ENCODE assay signal across 16 cellular contexts in the genomic region with DNA sequence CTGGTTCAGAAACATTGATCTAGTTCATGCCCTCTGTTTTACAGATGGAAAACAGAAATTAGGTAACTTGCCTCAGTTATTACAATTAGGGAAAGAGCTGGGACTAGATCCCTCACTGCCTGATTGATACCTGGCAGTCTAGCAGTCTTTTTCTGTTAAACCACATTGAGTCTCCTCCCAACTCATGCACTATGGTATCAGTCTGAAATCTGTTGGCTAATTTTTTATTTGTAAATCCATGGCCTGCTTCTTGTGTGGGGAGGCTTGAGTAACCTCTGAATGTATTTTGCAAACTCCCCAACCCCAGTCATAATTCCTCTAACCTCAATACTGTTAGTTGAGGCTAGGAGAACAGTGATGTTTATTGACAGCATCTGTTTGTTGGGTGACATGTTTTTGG. TPM values are rescaled to one million over a fixed set of nuclear protein-coding genes. Genes with fewer than 3 reads are reported as not detected.
DNase-seq lines count a peak whose midpoint lies in the region; ATAC-seq and TF ChIP-seq lines count a peak whose summit lies in the region.
"Had no signal": no experiment of that assay in that cellular context is flagged by ENCODE, and none has a peak within 500 bp of the region (broad histone marks: within the 10 kb centered on the region; RNA-seq: fewer than 3 reads in every experiment).

No MANE protein-coding gene starts in this region.

- H3K4me3 ChIP-seq in CD8-positive, alpha-beta T cell (ENCODE audit: low read depth, low read length), result no peak overlapping the region
- no peak overlapping the region for H3K4me3 ChIP-seq in right lobe of liver
- H3K4me3 ChIP-seq: HAP-1 had no signal

- H3K4me3 Mint-ChIP-seq in activated CD4-positive, alpha-beta T cell treated with anti-CD3 and anti-CD28 coated beads for 36 hours, result no peak overlapping the region
- H3K4me3 Mint-ChIP-seq in CD8-positive, alpha-beta T cell, result no peak overlapping the region
- H3K4me3 Mint-ChIP-seq in activated naive CD8-positive, alpha-beta T cell treated with anti-CD3 and anti-CD28 coated beads for 36 hours, result no peak overlapping the region
- H3K4me3 Mint-ChIP-seq: IgD-negative memory B cell had no signal

- CTCF ChIA-PET in activated CD4-positive, alpha-beta T cell treated with anti-CD3 and anti-CD28 coated beads for 36 hours (lab: Charles Lee), result interaction anchor here (1.3 to 2.4 kb wide), 2 partner anchors 10 to 23 kb away, joined by 6 to 8 read pairs; no protein-coding TSS in a partner anchor
- CTCF ChIA-PET in CD8-positive, alpha-beta T cell (lab: Charles Lee), result interaction anchor here (0.8 kb wide), 1 partner anchor 18 kb away, joined by 3 read pairs; no protein-coding TSS in a partner anchor

- DNase-seq in activated CD4-positive, alpha-beta T cell treated with anti-CD3 and anti-CD28 coated beads for 36 hours, result no peak
- DNase-seq in activated CD4-positive, alpha-beta T cell treated with anti-CD3 and anti-CD28 coated beads, Interleukin-2, amount 50 U/mL, for 48 hours, result no peak
- DNase-seq in CD8-positive, alpha-beta T cell, result no peak
- DNase-seq in activated naive CD8-positive, alpha-beta T cell treated with anti-CD3 and anti-CD28 coated beads for 36 hours, result no peak
- DNase-seq in right lobe of liver (no peak), dedifferentiated amniotic fluid mesenchymal stem cell (ENCODE audit: extremely low spot score) (no peak), T1000 (lab: John Stamatoyannopoulos, UW) (no peak), AG20443 (ENCODE audit: low spot score) (no peak)
- DNase-seq: 8988T, C1 segment of cervical spinal cord, Caco-2, NCI-H1436, NCI-H2029 treated with DMSO at 0.1 percent for 48 hours, NCI-H510A treated with DMSO at 0.1 percent for 48 hours had no signal

- no peaks in the 10 kb centered on the region for H3K27me3 ChIP-seq in CD8-positive, alpha-beta T cell (ENCODE audit: insufficient read depth, low read length)
- H3K27me3 ChIP-seq in right lobe of liver, result no peaks in the 10 kb centered on the region

- no peaks in the 10 kb centered on the region for H3K9me3 Mint-ChIP-seq in activated CD4-positive, alpha-beta T cell treated with anti-CD3 and anti-CD28 coated beads for 36 hours (ENCODE audit: low read depth)
- no peaks in the 10 kb centered on the region for H3K9me3 Mint-ChIP-seq in CD8-positive, alpha-beta T cell
- H3K9me3 Mint-ChIP-seq in activated naive CD8-positive, alpha-beta T cell treated with anti-CD3 and anti-CD28 coated beads for 36 hours, result no peaks in the 10 kb centered on the region
- H3K9me3 Mint-ChIP-seq: IgD-negative memory B cell had no signal

- no peak for TF ChIP-seq CTCF in CD8-positive, alpha-beta T cell (IDR thresholded peaks at IDR 0.05)
- TF ChIP-seq CTCF in right lobe of liver (IDR thresholded peaks at IDR 0.05), result no peak

- H3K4me1 ChIP-seq in CD8-positive, alpha-beta T cell (ENCODE audit: insufficient read depth, low read length), result peaks cover 25% of the 10 kb centered on the region
- H3K4me1 ChIP-seq in right lobe of liver, result peaks cover 0 to 38% (median 7%) of the 10 kb centered on the region in 4 donors
- H3K4me1 ChIP-seq: Caco-2 had no signal

- TF ChIP-seq POLR2A in right lobe of liver (IDR thresholded peaks at IDR 0.05), result no peak

- H3K36me3 ChIP-seq in CD8-positive, alpha-beta T cell (ENCODE audit: insufficient read depth, low read length), result peaks cover 11% of the 10 kb centered on the region
- H3K36me3 ChIP-seq in right lobe of liver, result peaks cover 0 to 12% (median 2%) of the 10 kb centered on the region in 4 donors

- POLR2A ChIA-PET in activated CD4-positive, alpha-beta T cell treated with anti-CD3 and anti-CD28 coated beads for 36 hours (lab: Charles Lee), result no interaction called here
- POLR2A ChIA-PET in CD8-positive, alpha-beta T cell (lab: Charles Lee), result no interaction called here

- no peak for ATAC-seq in activated CD4-positive, alpha-beta T cell treated with anti-CD3 and anti-CD28 coated beads for 36 hours
- ATAC-seq in CD8-positive, alpha-beta T cell, result no peak
- peak; percentile 36 to 77 (median 49) for ATAC-seq in right lobe of liver

- no peaks in the 10 kb centered on the region for H3K9me3 ChIP-seq in CD8-positive, alpha-beta T cell (ENCODE audit: low read length)
- no peaks in the 10 kb centered on the region for H3K9me3 ChIP-seq in right lobe of liver
- H3K9me3 ChIP-seq: Caco-2, HAP-1 had no signal

- peaks cover 50% of the 10 kb centered on the region for H3K4me1 Mint-ChIP-seq in activated CD4-positive, alpha-beta T cell treated with anti-CD3 and anti-CD28 coated beads for 36 hours
- peaks cover 34% of the 10 kb centered on the region for H3K4me1 Mint-ChIP-seq in CD8-positive, alpha-beta T cell (ENCODE audit: low read depth)
- peaks cover 42% of the 10 kb centered on the region for H3K4me1 Mint-ChIP-seq in activated naive CD8-positive, alpha-beta T cell treated with anti-CD3 and anti-CD28 coated beads for 36 hours

- no peak overlapping the region for H3K27ac ChIP-seq in CD8-positive, alpha-beta T cell (ENCODE audit: low read depth, low read length)
- peak overlapping the region in 1 of 3 donors; percentile 66 for H3K27ac ChIP-seq in right lobe of liver

- peaks cover 48% of the 10 kb centered on the region for H3K36me3 Mint-ChIP-seq in activated CD4-positive, alpha-beta T cell treated with anti-CD3 and anti-CD28 coated beads for 36 hours (ENCODE audit: low read depth)
- peaks cover 66% of the 10 kb centered on the region for H3K36me3 Mint-ChIP-seq in CD8-positive, alpha-beta T cell
- H3K36me3 Mint-ChIP-seq in activated naive CD8-positive, alpha-beta T cell treated with anti-CD3 and anti-CD28 coated beads for 36 hours, result peaks cover 45% of the 10 kb centered on the region

- H3K27me3 Mint-ChIP-seq in activated CD4-positive, alpha-beta T cell treated with anti-CD3 and anti-CD28 coated beads for 36 hours, result no peaks in the 10 kb centered on the region
- no peaks in the 10 kb centered on the region for H3K27me3 Mint-ChIP-seq in CD8-positive, alpha-beta T cell (ENCODE audit: low read depth)
- no peaks in the 10 kb centered on the region for H3K27me3 Mint-ChIP-seq in activated naive CD8-positive, alpha-beta T cell treated with anti-CD3 and anti-CD28 coated beads for 36 hours
- H3K27me3 Mint-ChIP-seq: IgD-negative memory B cell had no signal

- H3K27ac Mint-ChIP-seq in activated CD4-positive, alpha-beta T cell treated with anti-CD3 and anti-CD28 coated beads for 36 hours, result peak overlapping the region; percentile 10
- H3K27ac Mint-ChIP-seq in CD8-positive, alpha-beta T cell, result peak overlapping the region; percentile 29
- peak overlapping the region; percentile 53 for H3K27ac Mint-ChIP-seq in activated naive CD8-positive, alpha-beta T cell treated with anti-CD3 and anti-CD28 coated beads for 36 hours

- intact Hi-C loops in activated CD4-positive, alpha-beta T cell treated with anti-CD3 and anti-CD28 coated beads for 36 hours (cut with DNase I, micrococcal nuclease), result no loop called here
- intact Hi-C loops in CD8-positive, alpha-beta T cell (cut with DNase I, micrococcal nuclease), result no loop called here
- intact Hi-C loops in right lobe of liver (cut with DNase I), result no loop called here

RNA-seq across cellular contexts. Expression of a gene that starts 35.8 kb away (rescaled TPM):
- total RNA-seq in activated CD4-positive, alpha-beta T cell treated with anti-CD3 and anti-CD28 coated beads for 36 hours, result 10 to 100 TPM; 52.4 to 55.7 TPM
- total RNA-seq in CD8-positive, alpha-beta T cell, result 10 to 100 TPM; 32.7 to 32.9 TPM
- total RNA-seq in activated naive CD8-positive, alpha-beta T cell treated with anti-CD3 and anti-CD28 coated beads for 36 hours, result 10 to 100 TPM; 45.9 to 48.9 TPM
- 10 to 100 TPM; 15.0 to 32.2 (median 20.6) TPM for total RNA-seq in right lobe of liver

Comparison
In these comparisons a context has a peak if more than half of its experiments do, and no peak if none do; other contexts are left out.
1. ATAC-seq: peak in right lobe of liver (4 of 4); none in activated CD4-positive, alpha-beta T cell treated with anti-CD3 and anti-CD28 coated beads for 36 hours (single experiment) and CD8-positive, alpha-beta T cell (single experiment).
2. Peak in every context shown above with its lines, with median percentiles within 50 percentile points of each other: H3K27ac Mint-ChIP-seq.